12 cellular contexts compared by ENCODE assay signal in genomic region chr6:109318328-109318876, GRCh38.
DNase-seq lines count a peak whose midpoint lies in the region; ATAC-seq lines count a peak whose summit lies in the region.
"Had no signal": no experiment of that assay in that cellular context is flagged by ENCODE, and none has a peak within 500 bp of the region (broad histone marks: within the 10 kb centered on the region; RNA-seq: fewer than 3 reads in every experiment).

No MANE protein-coding gene starts in this region.

- DNase-seq in C1 segment of cervical spinal cord (lab: John Stamatoyannopoulos, UW) = peak in 12 of 14 donors; percentile 8 to 94 (median 62)
- peak; percentile 41 for DNase-seq in NCI-H187 treated with DMSO at 0.1 percent for 48 hours (lab: John Stamatoyannopoulos, UW)
- peak; percentile 15 for DNase-seq in cerebellar cortex (ENCODE audit: low spot score)
- DNase-seq in activated naive CD4-positive, alpha-beta T cell (lab: John Stamatoyannopoulos, UW) = no peak
- no peak for DNase-seq in stimulated activated naive CD4-positive, alpha-beta T cell (lab: John Stamatoyannopoulos, UW)
- DNase-seq in DMS 273 (lab: John Stamatoyannopoulos, UW; ENCODE audit: unreplicated experiment) = no peak
- DNase-seq: activated CD4-positive, alpha-beta memory T cell treated with anti-CD3 and anti-CD28 coated beads for 36 hours; MG63; stimulated activated CD4-positive, alpha-beta T cell treated with anti-CD3 and anti-CD28 coated beads, Interleukin-15, amount 100 ng/mL, for 24 hours had no signal

- no peaks in the 10 kb centered on the region for H3K36me3 ChIP-seq in muscle layer of duodenum (ENCODE audit: control insufficient read depth in 1 of 2, insufficient read depth in 2 of 2, low read length in 2 of 2)
- H3K36me3 ChIP-seq: ascending aorta, MG63 had no signal

- ATAC-seq in HG03159 (IDR thresholded peaks at IDR 0.05; ENCODE audit: unreplicated experiment) = no peak

- H3K4me1 ChIP-seq in muscle layer of duodenum (ENCODE audit: control insufficient read depth in 1 of 2, insufficient read depth in 2 of 2, low read length in 2 of 2) = peaks cover 0 to 5% of the 10 kb centered on the region in 2 donors

- peak overlapping the region; percentile 76 for H3K27ac ChIP-seq in muscle layer of duodenum (ENCODE audit: low read length)
- H3K27ac ChIP-seq: ascending aorta had no signal

- H3K9me3 ChIP-seq in muscle layer of duodenum (ENCODE audit: control insufficient read depth in 1 of 2, low read length in 2 of 2) = no peaks in the 10 kb centered on the region
- H3K9me3 ChIP-seq: ascending aorta, MG63 had no signal

- no peaks in the 10 kb centered on the region for H3K27me3 ChIP-seq in muscle layer of duodenum (ENCODE audit: low read depth, low read length)
- H3K27me3 ChIP-seq: ascending aorta, MG63 had no signal

- no peak overlapping the region for H3K4me3 ChIP-seq in muscle layer of duodenum (ENCODE audit: low read depth in 1 of 2, low read length in 2 of 2)
- H3K4me3 ChIP-seq: ascending aorta, MG63 had no signal

Comparison
In these comparisons a context has a peak if more than half of its experiments do, and no peak if none do; other contexts are left out.
1. DNase-seq: peak in C1 segment of cervical spinal cord (12 of 14), NCI-H187 treated with DMSO at 0.1 percent for 48 hours (single experiment) and cerebellar cortex (single experiment); none in activated naive CD4-positive, alpha-beta T cell (0 of 4), stimulated activated naive CD4-positive, alpha-beta T cell (0 of 6) and DMS 273 (single experiment).